ENCODE assay signal across 1 cellular context in the genomic region with DNA sequence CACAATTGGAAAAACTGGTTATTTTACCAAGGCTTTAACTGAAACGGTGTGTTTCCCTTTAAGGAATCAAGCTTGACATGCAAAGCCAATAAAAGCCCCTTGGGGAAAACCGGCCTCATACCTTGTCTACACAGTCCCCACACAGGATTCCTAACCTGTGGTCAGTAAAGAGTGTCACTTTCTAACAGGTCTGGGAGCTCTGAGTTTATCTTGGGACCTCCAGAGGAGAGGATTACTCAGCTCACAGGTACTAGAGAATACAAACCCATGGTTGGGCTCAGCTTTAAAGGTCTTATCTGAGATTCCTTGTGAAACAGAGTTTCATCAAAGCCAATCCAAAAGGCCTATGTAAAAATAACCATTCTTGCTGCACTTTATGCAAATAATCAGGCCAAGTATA. TPM values are rescaled to one million over a fixed set of nuclear protein-coding genes. Genes with fewer than 3 reads are reported as not detected.
"Had no signal": no experiment of that assay in that cellular context is flagged by ENCODE, and none has a peak within 500 bp of the region (broad histone marks: within the 10 kb centered on the region; RNA-seq: fewer than 3 reads in every experiment).

No MANE protein-coding gene starts in this region.

RNA-seq across cellular contexts. Expression of gene PUS7L, which starts 54.8 kb away (rescaled TPM):
- total RNA-seq: cardiac muscle cell had no signal

RNA-seq across cellular contexts. Expression of gene IRAK4, which starts 55.0 kb away (rescaled TPM):
- total RNA-seq: cardiac muscle cell had no signal
- polyA plus RNA-seq: cardiac muscle cell had no signal
